In the genomic region with DNA sequence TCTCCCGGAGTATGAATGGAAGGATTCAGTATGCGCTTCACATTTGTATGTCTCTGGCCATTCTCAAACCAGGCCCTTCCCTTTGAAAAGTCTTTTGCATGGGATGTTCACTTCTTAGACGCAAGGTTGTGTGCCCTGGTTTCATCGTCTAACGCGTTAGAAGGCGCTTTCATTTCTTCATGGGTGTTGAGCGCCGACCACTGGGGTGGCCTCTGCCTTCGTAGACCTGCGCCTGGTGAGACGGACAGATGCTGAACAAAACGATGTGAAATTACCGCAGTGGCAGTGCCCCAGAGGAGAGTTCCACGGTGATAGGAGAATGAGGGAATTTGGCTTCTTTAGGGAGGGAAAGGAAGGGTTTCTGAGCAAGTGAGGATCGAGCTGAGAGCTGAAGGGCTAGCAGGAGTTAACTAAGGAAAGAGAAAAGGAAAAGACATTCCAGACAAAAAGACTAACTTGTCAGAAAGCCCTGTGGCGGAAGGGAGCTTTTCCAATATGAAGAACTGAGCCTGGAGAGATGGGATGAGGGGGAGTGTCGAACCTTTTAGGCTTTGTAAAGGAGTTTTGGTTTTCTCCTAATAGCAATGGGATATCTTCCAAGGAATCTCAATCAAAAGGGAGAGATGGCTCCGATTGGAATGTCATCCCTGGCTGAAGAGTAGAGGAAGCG, we compare ENCODE assay signal across 7 cellular contexts. TPM values are rescaled to one million over a fixed set of nuclear protein-coding genes. Genes with fewer than 3 reads are reported as not detected.
DNase-seq lines count a peak whose midpoint lies in the region; TF ChIP-seq lines count a peak whose summit lies in the region.

No MANE protein-coding gene starts in this region.

- H3F3A ChIP-seq in GM23248 (ENCODE audit: insufficient read depth): peaks cover 25% of the 10 kb centered on the region

- peak overlapping the region; percentile 91 for H3K27ac ChIP-seq in GM23248
- peak overlapping the region; percentile 97 to 99 for H3K27ac ChIP-seq in prostate gland

- H3K4me3 ChIP-seq in GM23248 (peak overlapping the region; percentile 93), fibroblast of villous mesenchyme (ENCODE audit: low read depth, low read length) (peak overlapping the region; percentile 85), prostate gland (peak overlapping the region; percentile 48 to 63)

- H4K20me1 ChIP-seq in GM23248 (ENCODE audit: insufficient read depth): peaks cover 18% of the 10 kb centered on the region; the same call in 1 of the 2 replicates

- peak overlapping the region; percentile 95 for H3K4me2 ChIP-seq in GM23248 (ENCODE audit: unreplicated experiment)

- WGBS in GM23248 (ENCODE audit: low coverage in 1 of 2, low lambda C conversion rate in 2 of 2, missing lambda C conversion rate in 2 of 2), 2 experiments: 1 to 2% methylated on average over 20 of the region's 20 CpGs
- WGBS in prostate gland: under 1% methylated on average over 20 of the region's 20 CpGs

- in situ Hi-C loops in GM23248 (cut with MboI): no loop called here
- in situ Hi-C loops in KBM-7 (cut with MboI; ENCODE audit: low pct_unique_long_range_greater_than_20kb, low sequenced_read_pairs): no loop called here

- peak overlapping the region; percentile 92 for H2AFZ ChIP-seq in GM23248

- peaks cover 85% of the 10 kb centered on the region for H3K79me2 ChIP-seq in GM23248 (ENCODE audit: insufficient read depth)

- H3K4me1 ChIP-seq in GM23248 (ENCODE audit: insufficient read depth) (peaks cover 41% of the 10 kb centered on the region), prostate gland (replicated peaks) (peaks cover 7% of the 10 kb centered on the region)

- H3K9me2 ChIP-seq in GM23248 (ENCODE audit: insufficient read depth): no peaks in the 10 kb centered on the region

- peak; percentile 31; the same call in 1 of the 2 replicates for TF ChIP-seq CTCF in GM12874 (IDR thresholded peaks at IDR 0.05; ENCODE audit: insufficient read depth, low read depth, low read length)
- no peak for TF ChIP-seq CTCF in fibroblast of villous mesenchyme (IDR thresholded peaks at IDR 0.05; ENCODE audit: insufficient read depth, low read depth, low read length)
- peak in 1 of 4 experiments; percentile 9 for TF ChIP-seq CTCF in prostate gland (IDR thresholded peaks at IDR 0.05)

- no peaks in the 10 kb centered on the region for H3K27me3 ChIP-seq in GM23248 (replicated peaks; ENCODE audit: insufficient read depth)
- H3K27me3 ChIP-seq in prostate gland (replicated peaks; ENCODE audit: insufficient read depth): no peaks in the 10 kb centered on the region

- intact Hi-C loops in prostate gland (cut with DNase I): loop anchor here (2.0 to 5.0 kb wide), 3 partner anchors 77 to 176 kb away; a partner anchor contains a TSS

- H3K36me3 ChIP-seq in GM23248 (ENCODE audit: low read depth): no peaks in the 10 kb centered on the region
- no peaks in the 10 kb centered on the region for H3K36me3 ChIP-seq in prostate gland

- H3K9ac ChIP-seq in GM23248: peak overlapping the region; percentile 92

- TF ChIP-seq POLR2A in prostate gland (IDR thresholded peaks at IDR 0.05): no peak

- no peaks in the 10 kb centered on the region for H3K9me3 ChIP-seq in GM23248 (ENCODE audit: low read depth)
- H3K9me3 ChIP-seq in prostate gland: no peaks in the 10 kb centered on the region

- DNase-seq in GM23248 (peak; percentile 77), NCI-H128 (lab: John Stamatoyannopoulos, UW; ENCODE audit: unreplicated experiment) (peak; percentile 57), activated T-cell treated with anti-CD3 and anti-CD28 coated beads for 48 hours (ENCODE audit: low read depth) (peak; percentile 25), fibroblast of villous mesenchyme (ENCODE audit: low read depth) (peak; percentile 66), prostate gland (ENCODE audit: low spot score) (peak; percentile 40), KBM-7 (no peak)

RNA-seq across cellular contexts. Expression of a gene that starts 0.9 kb away (rescaled TPM):
- 33.6 and 46.8 TPM in 2 replicates for total RNA-seq in GM23248 (2014; rRNA removed; shearing (Covaris generic))
- polyA plus RNA-seq in GM23248 (2016; fragmentation: Nextera tagmentation; extraction: Ambion mirVana): 59.4 and 59.9 TPM in 2 replicates
- total RNA-seq in fibroblast of villous mesenchyme (21.3 and 25.9 TPM in 2 replicates), prostate gland (10 to 100 TPM; 42.1 to 42.9 TPM)

RNA-seq across cellular contexts. Expression of a gene that starts 1.3 kb away (rescaled TPM):
- total RNA-seq in GM23248 (2014; rRNA removed; shearing (Covaris generic)): 15.0 and 17.8 TPM in 2 replicates
- 23.8 and 25.6 TPM in 2 replicates for polyA plus RNA-seq in GM23248 (2016; fragmentation: Nextera tagmentation; extraction: Ambion mirVana)
- 33.8 and 40.2 TPM in 2 replicates for total RNA-seq in fibroblast of villous mesenchyme
- 10 to 100 TPM; 28.6 to 46.4 TPM for total RNA-seq in prostate gland

RNA-seq across cellular contexts. Expression of a gene that starts 38.0 kb away (rescaled TPM):
- 23.3 and 24.4 TPM in 2 replicates for total RNA-seq in GM23248 (2014; rRNA removed; shearing (Covaris generic))
- polyA plus RNA-seq in GM23248 (2016; fragmentation: Nextera tagmentation; extraction: Ambion mirVana): 33.8 and 35.3 TPM in 2 replicates
- 22.9 and 28.5 TPM in 2 replicates for total RNA-seq in fibroblast of villous mesenchyme
- total RNA-seq in prostate gland: 10 to 100 TPM; 24.2 to 25.0 TPM
